Comparison of ENCODE assay signal across 2 cellular contexts in genomic region chr7:83289396-83289993, GRCh38.
TF ChIP-seq lines count a peak whose summit lies in the region.

No MANE protein-coding gene starts in this region.

TF ChIP-seq in HepG2, 621 proteins besides CTCF, POLR2A, EP300 and RAD21 (continued from another document):
- TF ChIP-seq CCAR2 (optimal IDR thresholded peaks at IDR 0.05; ENCODE audit: low read depth, low read length) (no peak), MAFF (IDR thresholded peaks at IDR 0.05; ENCODE audit: low read depth, low read length) (peak; percentile 28; the same call in 1 of the 2 replicates), ZKSCAN8 (CRISPR knock-in tag; IDR thresholded peaks at IDR 0.05; ENCODE audit: borderline replicate concordance) (no peak), MAFK (conservative IDR thresholded peaks at IDR 0.05 in 1 of 2, IDR thresholded peaks at IDR 0.05 in 1 of 2; ENCODE audit: low read length in 2 of 2) (peak in 1 of 2 experiments; percentile 63; a peak in 2 of 4 replicates), ZNF564 (CRISPR knock-in tag; IDR thresholded peaks at IDR 0.05) (no peak)
TF ChIP-seq in HepG2: peak in this region for 2.

TF ChIP-seq in HCT116, 20 proteins besides CTCF, POLR2A, EP300 and RAD21:
- TF ChIP-seq SIN3A (IDR thresholded peaks at IDR 0.05; ENCODE audit: low read depth) (no peak), SP1 (IDR thresholded peaks at IDR 0.05; ENCODE audit: low read depth) (no peak), REST (IDR thresholded peaks at IDR 0.05; ENCODE audit: low read depth) (no peak), YY1 (IDR thresholded peaks at IDR 0.05; ENCODE audit: extremely low read depth, insufficient replicate concordance, low read depth, low read length) (no peak), EZH2 (IDR thresholded peaks at IDR 0.05) (no peak), MAX (IDR thresholded peaks at IDR 0.05) (no peak), EZH2phosphoT487 (IDR thresholded peaks at IDR 0.05; ENCODE audit: borderline replicate concordance) (no peak), POLR2AphosphoS5 (IDR thresholded peaks at IDR 0.05; ENCODE audit: low read depth, low read length) (no peak), ATF3 (IDR thresholded peaks at IDR 0.05) (no peak), SRF (IDR thresholded peaks at IDR 0.05; ENCODE audit: low read depth) (no peak), ZFX (IDR thresholded peaks at IDR 0.05) (no peak), CBX3 (IDR thresholded peaks at IDR 0.05; ENCODE audit: low read depth) (no peak), ZNF274 (IDR thresholded peaks at IDR 0.05; ENCODE audit: low read depth, low read length) (no peak), TCF7L2 (IDR thresholded peaks at IDR 0.05; ENCODE audit: borderline replicate concordance, extremely low read depth, insufficient read depth, insufficient read length) (no peak), EGR1 (IDR thresholded peaks at IDR 0.05; ENCODE audit: low read depth) (no peak), JUND (IDR thresholded peaks at IDR 0.05) (no peak)
TF ChIP-seq in HCT116: peak in this region for 0.
